In genomic region chr9:9222730-9223129, GRCh38 we compare ENCODE assay signal across 10 cellular contexts.
"Had no signal": no experiment of that assay in that cellular context is flagged by ENCODE, and none has a peak within 500 bp of the region (broad histone marks: within the 10 kb centered on the region; RNA-seq: fewer than 3 reads in every experiment).

No MANE protein-coding gene starts in this region.

- DNase-seq: GM23248, GOT3, H7, H9, HCEC 1CT, HFFc6 had no signal

- H3K9me3 Mint-ChIP-seq: GM23338, H9 had no signal

- H3K4me3 ChIP-seq: GM23248, GM23338 had no signal

- ATAC-seq: GM23338, HCT116 had no signal

- H3K27ac ChIP-seq: GM23248 had no signal

- H3K4me2 ChIP-seq: GM23338 had no signal

- H3K9ac ChIP-seq: GM23248 had no signal

- H3K27ac Mint-ChIP-seq: GM23338, H9, HFFc6 had no signal

- FAIRE-seq: H1, H54 had no signal

- H3K4me3 Mint-ChIP-seq: GM23338, H9, HFFc6 had no signal

- H2AFZ ChIP-seq: GM23248, GM23338 had no signal

- H3K4me1 Mint-ChIP-seq: GM23338, H9 had no signal
